1 cellular context compared by ENCODE assay signal in the genomic region with DNA sequence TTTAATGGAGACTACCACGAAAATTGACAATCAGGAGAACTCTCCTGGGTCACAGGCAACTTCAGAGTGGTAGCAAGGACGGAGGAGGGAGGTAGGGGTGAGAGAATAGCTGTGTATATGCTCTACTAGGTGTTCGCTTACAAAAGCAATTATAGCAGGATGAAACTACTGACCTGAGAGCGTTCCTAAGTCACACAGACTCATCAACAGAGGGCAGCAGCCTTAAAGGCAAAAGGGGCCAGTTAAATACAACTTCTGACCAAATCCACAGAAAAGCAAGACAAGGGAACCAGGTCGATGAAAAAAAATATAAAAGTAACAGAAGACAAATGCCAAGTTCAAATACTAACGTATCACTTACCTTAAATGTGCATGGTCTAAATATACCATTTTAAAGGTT.
TF ChIP-seq lines count a peak whose summit lies in the region.

No MANE protein-coding gene starts in this region.

TF ChIP-seq in SK-N-SH, 30 proteins besides CTCF, POLR2A, EP300 and RAD21 (continued from another document):
- TF ChIP-seq CHD2 (IDR thresholded peaks at IDR 0.05; ENCODE audit: low read length, partially characterized antibody) (no peak), RXRA (IDR thresholded peaks at IDR 0.05; ENCODE audit: borderline replicate concordance, low read depth) (no peak), ELF1 (IDR thresholded peaks at IDR 0.05) (no peak), FOXM1 (IDR thresholded peaks at IDR 0.05; ENCODE audit: low read depth) (no peak), MEF2A (IDR thresholded peaks at IDR 0.05; ENCODE audit: borderline replicate concordance, low read depth) (no peak), TAF1 (IDR thresholded peaks at IDR 0.05; ENCODE audit: borderline replicate concordance, low read depth, low read length) (no peak), SIN3A (IDR thresholded peaks at IDR 0.05; ENCODE audit: borderline replicate concordance, low read depth, low read length) (no peak), SMC3 (IDR thresholded peaks at IDR 0.05; ENCODE audit: low read depth, low read length) (no peak), GATA2 (CRISPR knock-in tag; IDR thresholded peaks at IDR 0.05) (no peak), YY1 (IDR thresholded peaks at IDR 0.05; ENCODE audit: low read depth) (no peak), TCF12 (IDR thresholded peaks at IDR 0.05) (no peak), FOXJ3 (CRISPR knock-in tag; IDR thresholded peaks at IDR 0.05) (no peak), RCOR1 (IDR thresholded peaks at IDR 0.05; ENCODE audit: low read length) (no peak)
- TF ChIP-seq, protein P1, sequence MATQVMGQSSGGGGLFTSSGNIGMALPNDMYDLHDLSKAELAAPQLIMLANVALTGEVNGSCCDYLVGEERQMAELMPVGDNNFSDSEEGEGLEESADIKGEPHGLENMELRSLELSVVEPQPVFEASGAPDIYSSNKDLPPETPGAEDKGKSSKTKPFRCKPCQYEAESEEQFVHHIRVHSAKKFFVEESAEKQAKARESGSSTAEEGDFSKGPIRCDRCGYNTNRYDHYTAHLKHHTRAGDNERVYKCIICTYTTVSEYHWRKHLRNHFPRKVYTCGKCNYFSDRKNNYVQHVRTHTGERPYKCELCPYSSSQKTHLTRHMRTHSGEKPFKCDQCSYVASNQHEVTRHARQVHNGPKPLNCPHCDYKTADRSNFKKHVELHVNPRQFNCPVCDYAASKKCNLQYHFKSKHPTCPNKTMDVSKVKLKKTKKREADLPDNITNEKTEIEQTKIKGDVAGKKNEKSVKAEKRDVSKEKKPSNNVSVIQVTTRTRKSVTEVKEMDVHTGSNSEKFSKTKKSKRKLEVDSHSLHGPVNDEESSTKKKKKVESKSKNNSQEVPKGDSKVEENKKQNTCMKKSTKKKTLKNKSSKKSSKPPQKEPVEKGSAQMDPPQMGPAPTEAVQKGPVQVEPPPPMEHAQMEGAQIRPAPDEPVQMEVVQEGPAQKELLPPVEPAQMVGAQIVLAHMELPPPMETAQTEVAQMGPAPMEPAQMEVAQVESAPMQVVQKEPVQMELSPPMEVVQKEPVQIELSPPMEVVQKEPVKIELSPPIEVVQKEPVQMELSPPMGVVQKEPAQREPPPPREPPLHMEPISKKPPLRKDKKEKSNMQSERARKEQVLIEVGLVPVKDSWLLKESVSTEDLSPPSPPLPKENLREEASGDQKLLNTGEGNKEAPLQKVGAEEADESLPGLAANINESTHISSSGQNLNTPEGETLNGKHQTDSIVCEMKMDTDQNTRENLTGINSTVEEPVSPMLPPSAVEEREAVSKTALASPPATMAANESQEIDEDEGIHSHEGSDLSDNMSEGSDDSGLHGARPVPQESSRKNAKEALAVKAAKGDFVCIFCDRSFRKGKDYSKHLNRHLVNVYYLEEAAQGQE (IDR thresholded peaks at IDR 0.05; ENCODE audit: low read depth, low read length), result no peak
- TF ChIP-seq, protein P2, sequence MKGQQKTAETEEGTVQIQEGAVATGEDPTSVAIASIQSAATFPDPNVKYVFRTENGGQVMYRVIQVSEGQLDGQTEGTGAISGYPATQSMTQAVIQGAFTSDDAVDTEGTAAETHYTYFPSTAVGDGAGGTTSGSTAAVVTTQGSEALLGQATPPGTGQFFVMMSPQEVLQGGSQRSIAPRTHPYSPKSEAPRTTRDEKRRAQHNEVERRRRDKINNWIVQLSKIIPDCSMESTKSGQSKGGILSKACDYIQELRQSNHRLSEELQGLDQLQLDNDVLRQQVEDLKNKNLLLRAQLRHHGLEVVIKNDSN (IDR thresholded peaks at IDR 0.05; ENCODE audit: borderline replicate concordance, low read depth), result no peak
- TF ChIP-seq, protein P3, sequence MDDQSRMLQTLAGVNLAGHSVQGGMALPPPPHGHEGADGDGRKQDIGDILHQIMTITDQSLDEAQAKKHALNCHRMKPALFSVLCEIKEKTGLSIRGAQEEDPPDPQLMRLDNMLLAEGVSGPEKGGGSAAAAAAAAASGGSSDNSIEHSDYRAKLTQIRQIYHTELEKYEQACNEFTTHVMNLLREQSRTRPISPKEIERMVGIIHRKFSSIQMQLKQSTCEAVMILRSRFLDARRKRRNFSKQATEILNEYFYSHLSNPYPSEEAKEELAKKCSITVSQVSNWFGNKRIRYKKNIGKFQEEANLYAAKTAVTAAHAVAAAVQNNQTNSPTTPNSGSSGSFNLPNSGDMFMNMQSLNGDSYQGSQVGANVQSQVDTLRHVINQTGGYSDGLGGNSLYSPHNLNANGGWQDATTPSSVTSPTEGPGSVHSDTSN (IDR thresholded peaks at IDR 0.05), result no peak
TF ChIP-seq in SK-N-SH: peak in this region for 0.
